ENCODE assay signal across 8 cellular contexts in the genomic region with DNA sequence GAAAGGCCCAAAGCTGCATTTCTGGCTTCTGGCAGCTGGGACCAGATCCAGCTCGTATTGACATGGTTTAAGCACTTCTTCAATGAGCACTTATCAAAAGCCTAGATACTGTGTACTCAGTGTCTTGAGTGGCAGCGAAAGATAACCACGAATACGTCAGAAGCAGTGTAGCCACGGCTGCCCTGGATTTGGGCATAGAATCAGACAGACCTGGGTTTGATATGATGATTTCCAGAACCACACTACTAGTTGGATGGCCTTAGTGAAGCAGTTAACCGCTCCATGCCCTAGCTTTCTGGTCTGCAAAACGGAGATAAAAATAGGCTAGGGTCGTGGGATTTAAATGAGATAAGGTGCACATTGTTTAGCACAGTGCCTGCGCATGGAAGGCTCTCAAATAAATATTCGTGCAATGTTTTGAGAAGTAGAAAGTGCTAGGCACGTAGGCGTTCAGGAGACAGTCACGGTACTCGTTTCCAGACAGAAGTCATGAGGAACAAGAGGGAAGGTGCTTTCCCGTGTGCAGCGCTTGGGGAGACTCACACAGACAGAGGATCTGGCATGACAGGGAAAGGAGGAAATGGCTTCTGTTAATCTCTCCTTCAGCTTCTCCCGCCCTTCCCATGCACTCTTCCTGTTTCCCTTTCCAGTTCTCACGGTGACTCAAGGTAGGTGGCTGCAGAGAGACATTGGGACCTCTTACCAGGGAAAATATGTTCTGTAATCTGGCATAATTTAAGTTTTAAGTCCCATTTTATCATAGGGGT.
DNase-seq lines count a peak whose midpoint lies in the region; ATAC-seq and TF ChIP-seq lines count a peak whose summit lies in the region.

No MANE protein-coding gene starts in this region.

- TF ChIP-seq POLR2A in adrenal gland (IDR thresholded peaks at IDR 0.05) = no peak

- peaks cover 27 to 56% (median 49%) of the 10 kb centered on the region in 3 donors for H3K4me1 Mint-ChIP-seq in CD8-positive, alpha-beta memory T cell

- H3K4me3 ChIP-seq in CD8-positive, alpha-beta memory T cell (ENCODE audit: low read length) = peak overlapping the region; percentile 72
- H3K4me3 ChIP-seq in Karpas-422 (ENCODE audit: low read length) = peak overlapping the region; percentile 70
- H3K4me3 ChIP-seq in adrenal gland = peak overlapping the region in 1 of 4 donors; percentile 53

- intact Hi-C loops in adrenal gland (cut with DNase I) = loop anchor here (5.0 to 10.0 kb wide), 4 partner anchors 43 to 565 kb away; partner anchors contain the start of genes SSR3 (in 1 of the 2) and TIPARP (in 1 of the 2)

- POLR2A ChIA-PET in CD8-positive, alpha-beta memory T cell (lab: Charles Lee) = interaction anchor here (0.6 to 1.8 kb wide), 14 partner anchors 10 to 1220 kb away, joined by 3 to 11 read pairs (median 6); partner anchors contain the start of genes CCNL1, GMPS and SSR3

- H3K4me2 ChIP-seq in Karpas-422 (ENCODE audit: low read depth, low read length, poor library complexity, severe bottlenecking) = peak overlapping the region; percentile 80

- WGBS in adrenal gland, 4 donors = 37 to 45% (median 38%) methylated on average over 17 to 18 of the region's 18 CpGs

- H3K9ac ChIP-seq in Karpas-422 (ENCODE audit: low read length) = peak overlapping the region; percentile 68

- peaks cover 20% of the 10 kb centered on the region for H3K4me1 ChIP-seq in CD8-positive, alpha-beta memory T cell (ENCODE audit: insufficient read depth, low read length)
- H3K4me1 ChIP-seq in Karpas-422 (ENCODE audit: low read length) = peaks cover 50% of the 10 kb centered on the region
- peaks cover 19 to 25% of the 10 kb centered on the region in 2 donors for H3K4me1 ChIP-seq in adrenal gland (replicated peaks in 1 of 2)

- no peaks in the 10 kb centered on the region for H3K9me2 ChIP-seq in Karpas-422 (replicated peaks; ENCODE audit: insufficient read depth, low read length)

- H3K9me3 Mint-ChIP-seq in CD8-positive, alpha-beta memory T cell = no peaks in the 10 kb centered on the region

- peak; percentile 11 for ATAC-seq in GM21619 (IDR thresholded peaks at IDR 0.05; ENCODE audit: unreplicated experiment)

- no peak for TF ChIP-seq CTCF in adrenal gland (IDR thresholded peaks at IDR 0.05)

- no peaks in the 10 kb centered on the region for H3K9me3 ChIP-seq in CD8-positive, alpha-beta memory T cell (ENCODE audit: low read length)
- no peaks in the 10 kb centered on the region for H3K9me3 ChIP-seq in Karpas-422 (ENCODE audit: low read length)
- H3K9me3 ChIP-seq in adrenal gland (replicated peaks in 1 of 3) = no peaks in the 10 kb centered on the region

- peak overlapping the region; percentile 89 for H2AFZ ChIP-seq in Karpas-422 (ENCODE audit: low read length)

- peak in 2 of 5 donors; percentile 7 to 43 for DNase-seq in CD8-positive, alpha-beta memory T cell
- DNase-seq in Karpas-422 (peak; percentile 49), adrenal gland (peak; percentile 25 to 59 (median 31)), kidney tubule cell (ENCODE audit: low spot score) (peak; percentile 90), NCI-H1436 treated with DMSO at 0.1 percent for 48 hours (lab: John Stamatoyannopoulos, UW) (no peak), dedifferentiated amniotic fluid mesenchymal stem cell (ENCODE audit: extremely low spot score) (no peak)
- DNase-seq in stimulated activated CD4-positive, alpha-beta T cell treated with anti-CD3 and anti-CD28 coated beads, TNF-alpha, amount 100 ng/mL, for 24 hours (ENCODE audit: low read depth in 3 of 3) = peak in 2 of 3 experiments; percentile 17 to 26

- no peaks in the 10 kb centered on the region for H4K20me1 ChIP-seq in Karpas-422 (ENCODE audit: insufficient read depth, low read depth, low read length)

- no peaks in the 10 kb centered on the region for H3K27me3 ChIP-seq in CD8-positive, alpha-beta memory T cell (ENCODE audit: insufficient read depth, low read length, poor library complexity, severe bottlenecking)
- H3K27me3 ChIP-seq in Karpas-422 (ENCODE audit: low read length) (no peaks in the 10 kb centered on the region), adrenal gland (no peaks in the 10 kb centered on the region)

- H3K36me3 Mint-ChIP-seq in CD8-positive, alpha-beta memory T cell = peaks cover 2 to 4% (median 3%) of the 10 kb centered on the region in 3 donors

- H3K27me3 Mint-ChIP-seq in CD8-positive, alpha-beta memory T cell = peaks cover 2 to 3% of the 10 kb centered on the region in 2 donors

- H3K27ac ChIP-seq in CD8-positive, alpha-beta memory T cell (ENCODE audit: low read depth, low read length) = peak overlapping the region; percentile 68
- H3K27ac ChIP-seq in Karpas-422 (ENCODE audit: low read length) (peak overlapping the region; percentile 86), adrenal gland (peak overlapping the region; percentile 93 to 100 (median 97))

- peak overlapping the region; percentile 84 to 95 (median 88) for H3K4me3 Mint-ChIP-seq in CD8-positive, alpha-beta memory T cell

- H3K27ac Mint-ChIP-seq in CD8-positive, alpha-beta memory T cell = peak overlapping the region; percentile 97 to 99 (median 98)

- H3K79me2 ChIP-seq in Karpas-422 (ENCODE audit: low read length) = no peaks in the 10 kb centered on the region

- no peaks in the 10 kb centered on the region for H3K36me3 ChIP-seq in CD8-positive, alpha-beta memory T cell (ENCODE audit: insufficient read depth, low read length)
- H3K36me3 ChIP-seq in Karpas-422 (ENCODE audit: insufficient read depth, low read length) = no peaks in the 10 kb centered on the region
- no peaks in the 10 kb centered on the region for H3K36me3 ChIP-seq in adrenal gland (replicated peaks in 1 of 2)

- CTCF ChIA-PET in CD8-positive, alpha-beta memory T cell (lab: Charles Lee) = interaction anchor here (0.8 to 6.5 kb wide), 20 partner anchors 10 to 564 kb away, joined by 3 to 46 read pairs (median 6); partner anchors contain the start of genes CCNL1, SSR3 and TIPARP

Comparison
In these comparisons a context has a peak if more than half of its experiments do, and no peak if none do; other contexts are left out.
1. DNase-seq: peak in Karpas-422 (single experiment), adrenal gland (7 of 7), kidney tubule cell (single experiment) and stimulated activated CD4-positive, alpha-beta T cell treated with anti-CD3 and anti-CD28 coated beads, TNF-alpha, amount 100 ng/mL, for 24 hours (2 of 3); none in NCI-H1436 treated with DMSO at 0.1 percent for 48 hours (single experiment) and dedifferentiated amniotic fluid mesenchymal stem cell (single experiment).
2. Peak in every context shown above with its lines, with median percentiles within 50 percentile points of each other: H3K27ac ChIP-seq.